10 cellular contexts compared by ENCODE assay signal in genomic region chr3:53131136-53131495, GRCh38. TPM values are rescaled to one million over a fixed set of nuclear protein-coding genes. Genes with fewer than 3 reads are reported as not detected.
DNase-seq lines count a peak whose midpoint lies in the region; ATAC-seq and TF ChIP-seq lines count a peak whose summit lies in the region.
"Had no signal": no experiment of that assay in that cellular context is flagged by ENCODE, and none has a peak within 500 bp of the region (broad histone marks: within the 10 kb centered on the region; RNA-seq: fewer than 3 reads in every experiment).

No MANE protein-coding gene starts in this region.

- no TSS peak for BruUV-seq in OCI-LY7 (replicated peaks; lab: Mats Ljungman, UMichigan)

- peak overlapping the region; percentile 91 to 98 (median 93) for H3K4me3 Mint-ChIP-seq in CD8-positive, alpha-beta memory T cell
- peak overlapping the region; percentile 88 for H3K4me3 Mint-ChIP-seq in osteocyte (ENCODE audit: unreplicated experiment)

- H4K20me1 ChIP-seq in OCI-LY7 (ENCODE audit: insufficient read depth, low read length), result no peaks in the 10 kb centered on the region

- H3K4me3 ChIP-seq in CD8-positive, alpha-beta memory T cell (ENCODE audit: low read length), result peak overlapping the region; percentile 73
- H3K4me3 ChIP-seq in OCI-LY7 (ENCODE audit: low read depth, low read length, poor library complexity, severe bottlenecking), result peak overlapping the region; percentile 96
- H3K4me3 ChIP-seq in endocrine pancreas (ENCODE audit: control insufficient read depth, insufficient read depth, low read length), result peak overlapping the region; percentile 80

- no peaks in the 10 kb centered on the region for H3K9me2 ChIP-seq in OCI-LY7 (ENCODE audit: insufficient read depth, low read length)

- peak overlapping the region; percentile 87 for H3K9ac ChIP-seq in endocrine pancreas (ENCODE audit: control insufficient read depth, insufficient read depth, low read length)

- no peak for DNase-seq in CD8-positive, alpha-beta memory T cell
- DNase-seq in OCI-LY7 (ENCODE audit: low spot score) (no peak), osteocyte (ENCODE audit: extremely low spot score, unreplicated experiment) (no peak), EL (no peak), NOMO-1 treated with dmso at 0.1 percent for 144 hours (lab: John Stamatoyannopoulos, UW; ENCODE audit: unreplicated experiment) (no peak), T-helper 9 cell (no peak)
- DNase-seq: cortex of kidney, NCI-H2171 had no signal

- H3K79me2 ChIP-seq in OCI-LY7 (ENCODE audit: insufficient read depth, low read depth, low read length), result peaks cover 21% of the 10 kb centered on the region

- H3K4me1 Mint-ChIP-seq in CD8-positive, alpha-beta memory T cell, result peaks cover 20 to 30% (median 26%) of the 10 kb centered on the region in 3 donors
- peaks cover 16% of the 10 kb centered on the region for H3K4me1 Mint-ChIP-seq in osteocyte (ENCODE audit: unreplicated experiment)

- peak overlapping the region; percentile 83 for H3K4me2 ChIP-seq in OCI-LY7 (ENCODE audit: low read length)

- H3K27me3 ChIP-seq in CD8-positive, alpha-beta memory T cell (ENCODE audit: insufficient read depth, low read length, poor library complexity, severe bottlenecking), result no peaks in the 10 kb centered on the region
- no peaks in the 10 kb centered on the region for H3K27me3 ChIP-seq in endocrine pancreas (ENCODE audit: control insufficient read depth, insufficient read depth, low read length)

- POLR2A ChIA-PET in CD8-positive, alpha-beta memory T cell (lab: Charles Lee), result no interaction called here
- POLR2A ChIA-PET in OCI-LY7 (lab: Charles Lee), result interaction anchor here (0.5 to 4.3 kb wide), 6 partner anchors 10 to 64 kb away, joined by 3 to 19 read pairs (median 4); no protein-coding TSS in a partner anchor

- CTCF ChIA-PET in CD8-positive, alpha-beta memory T cell (lab: Charles Lee), result interaction anchor here (1.2 to 1.7 kb wide), 3 partner anchors 17 to 65 kb away, joined by 3 to 5 read pairs (median 4); no protein-coding TSS in a partner anchor
- CTCF ChIA-PET in OCI-LY7 (lab: Charles Lee; ENCODE audit: unreplicated experiment), result no interaction called here

- H3K4me1 ChIP-seq in CD8-positive, alpha-beta memory T cell (ENCODE audit: insufficient read depth, low read length), result peaks cover 22% of the 10 kb centered on the region
- peaks cover 36% of the 10 kb centered on the region for H3K4me1 ChIP-seq in OCI-LY7 (ENCODE audit: insufficient read depth, low read length, poor library complexity, severe bottlenecking)
- H3K4me1 ChIP-seq in endocrine pancreas (ENCODE audit: control insufficient read depth, insufficient read depth, low read length), result peaks cover 3% of the 10 kb centered on the region

- intact Hi-C loops in OCI-LY7 (cut with micrococcal nuclease; ENCODE audit: unreplicated experiment), result no loop called here

- no peaks in the 10 kb centered on the region for H3K36me3 ChIP-seq in CD8-positive, alpha-beta memory T cell (ENCODE audit: insufficient read depth, low read length)
- H3K36me3 ChIP-seq in OCI-LY7 (ENCODE audit: insufficient read depth, low read length), result peaks cover 9% of the 10 kb centered on the region; the same call in 1 of the 2 replicates
- no peaks in the 10 kb centered on the region for H3K36me3 ChIP-seq in endocrine pancreas (ENCODE audit: control insufficient read depth, insufficient read depth, low read length)

- peaks cover 0 to 19% (median 0%) of the 10 kb centered on the region in 3 donors for H3K36me3 Mint-ChIP-seq in CD8-positive, alpha-beta memory T cell
- no peaks in the 10 kb centered on the region for H3K36me3 Mint-ChIP-seq in osteocyte (ENCODE audit: unreplicated experiment)

- no peaks in the 10 kb centered on the region for H3K9me3 Mint-ChIP-seq in CD8-positive, alpha-beta memory T cell
- no peaks in the 10 kb centered on the region for H3K9me3 Mint-ChIP-seq in osteocyte (ENCODE audit: unreplicated experiment)

- peak overlapping the region; percentile 99 to 100 (median 100) for H3K27ac Mint-ChIP-seq in CD8-positive, alpha-beta memory T cell
- peak overlapping the region; percentile 98 for H3K27ac Mint-ChIP-seq in osteocyte (ENCODE audit: unreplicated experiment)

- peak overlapping the region; percentile 89 for H3K27ac ChIP-seq in CD8-positive, alpha-beta memory T cell (ENCODE audit: low read depth, low read length)
- peak overlapping the region; percentile 65 for H3K27ac ChIP-seq in OCI-LY7 (ENCODE audit: low read depth, low read length, poor library complexity, severe bottlenecking)

- peak overlapping the region; percentile 91; the same call in 1 of the 2 replicates for H2AFZ ChIP-seq in OCI-LY7 (ENCODE audit: low read length)

- no peaks in the 10 kb centered on the region for H3K9me3 ChIP-seq in CD8-positive, alpha-beta memory T cell (ENCODE audit: low read length)
- no peaks in the 10 kb centered on the region for H3K9me3 ChIP-seq in OCI-LY7 (ENCODE audit: low read length)
- no peaks in the 10 kb centered on the region for H3K9me3 ChIP-seq in endocrine pancreas (ENCODE audit: control insufficient read depth, low read length)

- peaks cover 0 to 3% of the 10 kb centered on the region in 2 donors for H3K27me3 Mint-ChIP-seq in CD8-positive, alpha-beta memory T cell
- H3K27me3 Mint-ChIP-seq in osteocyte (ENCODE audit: unreplicated experiment), result no peaks in the 10 kb centered on the region

- no peak for TF ChIP-seq CTCF in OCI-LY7 (conservative IDR thresholded peaks at IDR 0.05; ENCODE audit: low read length)
- no peak for TF ChIP-seq CTCF in osteocyte (IDR thresholded peaks at IDR 0.05)

- no peak for ATAC-seq in GM19463 (IDR thresholded peaks at IDR 0.05; ENCODE audit: unreplicated experiment)

RNA-seq across cellular contexts. Expression of gene RFT1, which starts 0.9 kb away (rescaled TPM):
- 10 to 100 TPM; 52.7 to 58.5 TPM for total RNA-seq in CD8-positive, alpha-beta memory T cell
- 31.3 TPM for polyA plus RNA-seq in CD8-positive, alpha-beta memory T cell
- 9.9 and 15.8 TPM in 2 replicates for total RNA-seq in OCI-LY7 (2014; rRNA removed; shearing (Covaris generic))
- total RNA-seq in OCI-LY7 (2022) (34.7 and 34.8 TPM in 2 replicates), osteocyte (19.1 and 21.4 TPM in 2 replicates)

RNA-seq across cellular contexts. Expression of gene PRKCD, which starts 29.9 kb away (rescaled TPM):
- total RNA-seq in CD8-positive, alpha-beta memory T cell, result 10 to 100 TPM; 27.2 to 27.3 TPM
- polyA plus RNA-seq in CD8-positive, alpha-beta memory T cell, result 27.3 TPM
- total RNA-seq in OCI-LY7 (2014; rRNA removed; shearing (Covaris generic)), result 9.5 and 13.3 TPM in 2 replicates
- total RNA-seq in OCI-LY7 (2022) (91.6 and 108 TPM in 2 replicates), osteocyte (14.9 and 17.1 TPM in 2 replicates)
